ENCODE assay signal across 38 cellular contexts in the genomic region with DNA sequence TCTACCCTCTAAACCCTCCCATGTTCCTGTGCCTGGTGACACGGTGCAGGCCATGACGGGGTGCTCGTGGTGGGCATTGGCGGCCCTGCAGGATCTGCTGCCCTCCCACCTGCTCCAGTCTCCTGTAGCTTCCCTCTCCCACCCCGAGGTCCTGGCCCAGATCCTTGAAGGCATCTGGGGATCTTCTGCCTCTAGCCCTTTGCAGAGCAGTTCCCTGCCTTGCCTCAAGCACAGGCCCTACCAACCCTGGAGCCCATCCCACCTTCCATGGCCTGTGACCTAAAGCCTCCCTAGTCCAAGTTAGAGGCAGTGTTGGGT. TPM values are rescaled to one million over a fixed set of nuclear protein-coding genes. Genes with fewer than 3 reads are reported as not detected.
"Had no signal": no experiment of that assay in that cellular context is flagged by ENCODE, and none has a peak within 500 bp of the region (broad histone marks: within the 10 kb centered on the region; RNA-seq: fewer than 3 reads in every experiment).

No MANE protein-coding gene starts in this region.

- H3K36me3 Mint-ChIP-seq: activated naive CD8-positive, alpha-beta T cell had no signal

- H3K36me3 ChIP-seq: ascending aorta, breast epithelium, cardiac muscle cell, esophagus squamous epithelium, gastroesophageal sphincter, WERI-Rb-1 had no signal

- H3K27ac ChIP-seq: ascending aorta, breast epithelium, cardiac muscle cell, coronary artery, epithelial cell of prostate, esophagus squamous epithelium, gastroesophageal sphincter, WERI-Rb-1 had no signal

- H3K4me1 ChIP-seq: ascending aorta, breast epithelium, gastroesophageal sphincter had no signal

- DNase-seq: activated B cell treated with CpG ODN at 0.5 μM for 24 hours; activated CD4-positive, alpha-beta T cell treated with anti-CD3 and anti-CD28 coated beads for 48 hours; activated CD4-positive, alpha-beta T cell treated with anti-CD3 and anti-CD28 coated beads, Interleukin-2, amount 50 U/mL, for 1 hour; activated CD4-positive, alpha-beta T cell treated with anti-CD3 and anti-CD28 coated beads, Interleukin-2, amount 50 U/mL, for 48 hours; activated CD8-positive, alpha-beta memory T cell treated with anti-CD3 and anti-CD28 coated beads for 24 hours; activated CD8-positive, alpha-beta T cell treated with anti-CD3 and anti-CD28 coated beads for 36 hours; activated effector memory CD4-positive, alpha-beta T cell treated with Interleukin-2 at 50 U/mL for 16 hours; activated gamma-delta T cell treated with Interleukin-2 at 50 U/mL for 16 hours; activated naive CD4-positive, alpha-beta T cell treated with anti-CD3 and anti-CD28 coated beads, Interleukin-2, amount 50 U/mL, for 16 hours; activated naive CD4-positive, alpha-beta T cell treated with Interleukin-2 at 50 U/mL for 16 hours; activated T-cell treated with anti-CD3 and anti-CD28 coated beads, Interleukin-2, amount 50 U/mL, for 4 hours; amniotic stem cell; central memory CD4-positive, alpha-beta T cell; cerebellar nuclear complex; effector CD4-positive, alpha-beta T cell; esophagus squamous epithelium; foreskin melanocyte; SW 1271; T-helper 1 cell; T-helper 17 cell; T1000; WERI-Rb-1 had no signal

- ATAC-seq: activated CD4-positive, CD25-positive, alpha-beta regulatory T cell treated with anti-CD3 and anti-CD28 coated beads, Interleukin-2, amount 50 U/mL, for 24 hours; activated CD8-positive, alpha-beta T cell treated with anti-CD3 and anti-CD28 coated beads for 36 hours; activated T-cell treated with anti-CD3 and anti-CD28 coated beads, Interleukin-2, amount 50 U/mL, for 4 hours; activated T-helper 17 cell treated with anti-CD3 and anti-CD28 coated beads, Interleukin-2, amount 50 U/mL, for 72 hours; gastroesophageal sphincter; T-helper 17 cell had no signal

- H3K27ac Mint-ChIP-seq: activated B cell treated with CpG ODN at 0.5 μM for 24 hours; activated CD8-positive, alpha-beta T cell treated with anti-CD3 and anti-CD28 coated beads for 36 hours; activated naive CD8-positive, alpha-beta T cell; activated T-helper 17 cell treated with anti-CD3 and anti-CD28 coated beads, Interleukin-2, amount 50 U/mL, for 72 hours; brain; dendritic cell treated with granulocyte-macrophage colony-stimulating factor and Interleukin-4, amounts not matched to agents 40 ng/mL and 50 ng/mL, for 4 days; T-helper 17 cell; T-helper 2 cell treated with Interferon-gamma antibody and Interleukin-4, amounts not matched to agents 5 μg/mL and 100 μg/mL, for 36 hours had no signal

- H3K27me3 ChIP-seq: ascending aorta, breast epithelium, cardiac muscle cell had no signal

- H3K27me3 Mint-ChIP-seq: activated CD8-positive, alpha-beta T cell treated with anti-CD3 and anti-CD28 coated beads for 36 hours; activated naive CD8-positive, alpha-beta T cell; activated T-helper 17 cell treated with anti-CD3 and anti-CD28 coated beads, Interleukin-2, amount 50 U/mL, for 72 hours; brain had no signal

- H3K9me3 Mint-ChIP-seq: activated B cell treated with CpG ODN at 0.5 μM for 24 hours; activated CD8-positive, alpha-beta T cell treated with anti-CD3 and anti-CD28 coated beads for 36 hours; activated T-cell treated with anti-CD3 and anti-CD28 coated beads, Interleukin-2, amount 50 U/mL, for 4 hours; activated T-helper 17 cell treated with anti-CD3 and anti-CD28 coated beads, Interleukin-2, amount 50 U/mL, for 72 hours; dendritic cell treated with granulocyte-macrophage colony-stimulating factor and Interleukin-4, amounts not matched to agents 40 ng/mL and 50 ng/mL, for 4 days; T-helper 2 cell treated with Interferon-gamma antibody and Interleukin-4, amounts not matched to agents 5 μg/mL and 100 μg/mL, for 36 hours had no signal

- H3K4me3 Mint-ChIP-seq: activated B cell treated with CpG ODN at 0.5 μM for 24 hours; activated CD8-positive, alpha-beta T cell treated with anti-CD3 and anti-CD28 coated beads for 36 hours; activated naive CD8-positive, alpha-beta T cell; activated T-cell treated with anti-CD3 and anti-CD28 coated beads, Interleukin-2, amount 50 U/mL, for 4 hours; activated T-helper 17 cell treated with anti-CD3 and anti-CD28 coated beads, Interleukin-2, amount 50 U/mL, for 72 hours; brain; dendritic cell treated with granulocyte-macrophage colony-stimulating factor and Interleukin-4, amounts not matched to agents 40 ng/mL and 50 ng/mL, for 4 days; T-helper 17 cell; T-helper 2 cell treated with Interferon-gamma antibody and Interleukin-4, amounts not matched to agents 5 μg/mL and 100 μg/mL, for 36 hours had no signal

- H3K9me3 ChIP-seq: ascending aorta, breast epithelium, esophagus squamous epithelium, gastroesophageal sphincter had no signal

- H3K4me3 ChIP-seq: ascending aorta, breast epithelium, cardiac muscle cell, coronary artery, esophagus squamous epithelium, gastroesophageal sphincter had no signal

- H3K4me1 Mint-ChIP-seq: brain had no signal

RNA-seq across cellular contexts. Expression of a gene that starts 55.6 kb away (rescaled TPM):
- total RNA-seq: ascending aorta, endothelial cell of umbilical vein, fibroblast of lung, fibroblast of villous mesenchyme, glomerular endothelial cell had no signal
